In genomic region chr15:92847841-92848240, GRCh38 we compare ENCODE assay signal across 19 cellular contexts. TPM values are rescaled to one million over a fixed set of nuclear protein-coding genes. Genes with fewer than 3 reads are reported as not detected.
DNase-seq lines count a peak whose midpoint lies in the region; ATAC-seq, FAIRE-seq and TF ChIP-seq lines count a peak whose summit lies in the region.
"Had no signal": no experiment of that assay in that cellular context is flagged by ENCODE, and none has a peak within 500 bp of the region (broad histone marks: within the 10 kb centered on the region; RNA-seq: fewer than 3 reads in every experiment).

No MANE protein-coding gene starts in this region.

- no peaks in the 10 kb centered on the region for H3K36me3 ChIP-seq in CD4-positive, alpha-beta memory T cell (ENCODE audit: insufficient read depth, low read length)
- H3K36me3 ChIP-seq in astrocyte (ENCODE audit: insufficient read depth, low read length): no peaks in the 10 kb centered on the region

- no peak for FAIRE-seq in astrocyte (lab: Jason Lieb, UNC)
- FAIRE-seq: A204.1, GM12878 had no signal

- no peaks in the 10 kb centered on the region for H3K9me3 Mint-ChIP-seq in activated CD8-positive, alpha-beta T cell treated with anti-CD3 and anti-CD28 coated beads, Interleukin-2, amount 10 ng/mL, durations not matched to agents 7 days and 5 days (ENCODE audit: insufficient read depth)
- peaks cover 3% of the 10 kb centered on the region for H3K9me3 Mint-ChIP-seq in activated CD8-positive, alpha-beta T cell treated with anti-CD3 and anti-CD28 coated beads for 36 hours
- peaks cover 0 to 3% (median 0%) of the 10 kb centered on the region in 8 donors for H3K9me3 Mint-ChIP-seq in CD4-positive, alpha-beta memory T cell
- peaks cover 2% of the 10 kb centered on the region for H3K9me3 Mint-ChIP-seq in astrocyte (ENCODE audit: unreplicated experiment)
- H3K9me3 Mint-ChIP-seq in nephron: peaks cover 2% of the 10 kb centered on the region
- no peaks in the 10 kb centered on the region for H3K9me3 Mint-ChIP-seq in osteocyte (ENCODE audit: unreplicated experiment)

- H3K27ac Mint-ChIP-seq in activated CD8-positive, alpha-beta T cell treated with anti-CD3 and anti-CD28 coated beads, Interleukin-2, amount 10 ng/mL, durations not matched to agents 7 days and 5 days: peak overlapping the region; percentile 12
- H3K27ac Mint-ChIP-seq in activated CD8-positive, alpha-beta T cell treated with anti-CD3 and anti-CD28 coated beads for 36 hours: no peak overlapping the region
- H3K27ac Mint-ChIP-seq in CD4-positive, alpha-beta memory T cell: peak overlapping the region; percentile 69 to 91 (median 81)
- H3K27ac Mint-ChIP-seq in astrocyte (ENCODE audit: unreplicated experiment) (no peak overlapping the region), nephron (peak overlapping the region in 2 of 3 experiments; percentile 19 to 61), osteocyte (ENCODE audit: unreplicated experiment) (no peak overlapping the region)

- no peak for ATAC-seq in activated CD8-positive, alpha-beta T cell treated with anti-CD3 and anti-CD28 coated beads, Interleukin-2, amount 10 ng/mL, durations not matched to agents 7 days and 5 days
- no peak for ATAC-seq in activated CD8-positive, alpha-beta T cell treated with anti-CD3 and anti-CD28 coated beads for 36 hours
- ATAC-seq: GM12878 had no signal

- H3K36me3 Mint-ChIP-seq in activated CD8-positive, alpha-beta T cell treated with anti-CD3 and anti-CD28 coated beads, Interleukin-2, amount 10 ng/mL, durations not matched to agents 7 days and 5 days (ENCODE audit: low read depth): peaks cover 8% of the 10 kb centered on the region
- peaks cover 5% of the 10 kb centered on the region for H3K36me3 Mint-ChIP-seq in activated CD8-positive, alpha-beta T cell treated with anti-CD3 and anti-CD28 coated beads for 36 hours (ENCODE audit: low read depth)
- no peaks in the 10 kb centered on the region for H3K36me3 Mint-ChIP-seq in CD4-positive, alpha-beta memory T cell
- H3K36me3 Mint-ChIP-seq in astrocyte (ENCODE audit: low read depth, unreplicated experiment) (no peaks in the 10 kb centered on the region), nephron (ENCODE audit: low read depth) (no peaks in the 10 kb centered on the region), osteocyte (ENCODE audit: unreplicated experiment) (no peaks in the 10 kb centered on the region)

- H2AFZ ChIP-seq in astrocyte (ENCODE audit: low read depth, low read length): no peak overlapping the region

- POLR2A ChIA-PET in activated CD8-positive, alpha-beta T cell treated with anti-CD3 and anti-CD28 coated beads, Interleukin-2, amount 10 ng/mL, durations not matched to agents 7 days and 5 days (lab: Charles Lee): interaction anchor here (2.1 to 9.6 kb wide), 4 partner anchors 16 to 39 kb away, joined by 8 to 93 read pairs (median 18); no protein-coding TSS in a partner anchor
- POLR2A ChIA-PET in activated CD8-positive, alpha-beta T cell treated with anti-CD3 and anti-CD28 coated beads for 36 hours (lab: Charles Lee): interaction anchor here (0.6 to 3.6 kb wide), 9 partner anchors 8 to 61 kb away, joined by 3 to 19 read pairs (median 4); no protein-coding TSS in a partner anchor
- POLR2A ChIA-PET in CD4-positive, alpha-beta memory T cell (lab: Charles Lee; ENCODE audit: partially characterized antibody): interaction anchor here (0.9 to 12.9 kb wide), 5 partner anchors 16 to 56 kb away, joined by 3 to 138 read pairs (median 26); partner anchors contain the start of gene CHD2

- peaks cover 67% of the 10 kb centered on the region for H3K4me1 Mint-ChIP-seq in activated CD8-positive, alpha-beta T cell treated with anti-CD3 and anti-CD28 coated beads, Interleukin-2, amount 10 ng/mL, durations not matched to agents 7 days and 5 days (ENCODE audit: low read depth)
- H3K4me1 Mint-ChIP-seq in activated CD8-positive, alpha-beta T cell treated with anti-CD3 and anti-CD28 coated beads for 36 hours (ENCODE audit: low read depth): peaks cover 62% of the 10 kb centered on the region
- H3K4me1 Mint-ChIP-seq in CD4-positive, alpha-beta memory T cell: peaks cover 32 to 69% (median 59%) of the 10 kb centered on the region in 4 donors
- H3K4me1 Mint-ChIP-seq in astrocyte (ENCODE audit: low read depth, unreplicated experiment) (peaks cover 11% of the 10 kb centered on the region), nephron (peaks cover 31% of the 10 kb centered on the region), osteocyte (ENCODE audit: unreplicated experiment) (peaks cover 25% of the 10 kb centered on the region)

- intact Hi-C loops in activated CD8-positive, alpha-beta T cell treated with anti-CD3 and anti-CD28 coated beads for 36 hours (cut with micrococcal nuclease): loop anchor here (2.0 to 5.0 kb wide), 2 partner anchors 15 to 34 kb away; no protein-coding TSS in a partner anchor
- intact Hi-C loops in CD4-positive, alpha-beta memory T cell (cut with micrococcal nuclease): no loop called here

- H3K79me2 ChIP-seq in astrocyte (ENCODE audit: insufficient read depth, low read length): no peaks in the 10 kb centered on the region

- no peaks in the 10 kb centered on the region for H4K20me1 ChIP-seq in astrocyte (ENCODE audit: insufficient read depth, low read length)

- H3K9ac ChIP-seq in astrocyte (ENCODE audit: low read length): no peak overlapping the region

- no peak overlapping the region for H3K27ac ChIP-seq in CD4-positive, alpha-beta memory T cell (ENCODE audit: low read depth, low read length)
- no peak overlapping the region for H3K27ac ChIP-seq in astrocyte (ENCODE audit: low read depth, low read length)

- no peaks in the 10 kb centered on the region for H3K9me3 ChIP-seq in CD4-positive, alpha-beta memory T cell (ENCODE audit: control insufficient read depth in 1 of 2, low read length in 2 of 2)
- H3K9me3 ChIP-seq in astrocyte (ENCODE audit: insufficient read depth, low read depth, low read length): no peaks in the 10 kb centered on the region

- no peak for TF ChIP-seq CTCF in activated CD8-positive, alpha-beta T cell treated with anti-CD3 and anti-CD28 coated beads for 36 hours (IDR thresholded peaks at IDR 0.05)
- no peak for TF ChIP-seq CTCF in astrocyte (IDR thresholded peaks at IDR 0.05; ENCODE audit: insufficient read depth, low read depth, low read length)
- no peak for TF ChIP-seq CTCF in nephron (IDR thresholded peaks at IDR 0.05; ENCODE audit: unreplicated experiment in 3 of 3)
- TF ChIP-seq CTCF in osteocyte (IDR thresholded peaks at IDR 0.05): no peak

- no peak for DNase-seq in activated CD8-positive, alpha-beta T cell treated with anti-CD3 and anti-CD28 coated beads, Interleukin-2, amount 10 ng/mL, durations not matched to agents 7 days and 5 days
- DNase-seq in activated CD8-positive, alpha-beta T cell treated with anti-CD3 and anti-CD28 coated beads for 36 hours: no peak
- no peak for DNase-seq in CD4-positive, alpha-beta memory T cell
- DNase-seq in astrocyte (ENCODE audit: low read depth) (peak; percentile 30), SHP77 treated with DMSO at 0.1 percent for 48 hours (lab: John Stamatoyannopoulos, UW) (no peak), osteocyte (ENCODE audit: extremely low spot score, unreplicated experiment) (no peak)
- no peak for DNase-seq in NK-92 treated with Interleukin-12 subunit alpha and Interleukin-12 subunit beta, amount 100 ng/mL, for 24 hours (lab: John Stamatoyannopoulos, UW)
- DNase-seq: DMS79, H7, Kasumi-1, NCI-H1417, NCI-H1930, NCI-H2171, NCI-H446 treated with DMSO at 0.1 percent for 48 hours, NCI-H774 had no signal

- H3K4me3 ChIP-seq in CD4-positive, alpha-beta memory T cell (ENCODE audit: low read length in 2 of 2): no peak overlapping the region
- H3K4me3 ChIP-seq in astrocyte (ENCODE audit: insufficient read depth, low read depth, low read length): no peak overlapping the region
- H3K4me3 ChIP-seq: GM12878 had no signal

- H3K4me3 Mint-ChIP-seq in activated CD8-positive, alpha-beta T cell treated with anti-CD3 and anti-CD28 coated beads, Interleukin-2, amount 10 ng/mL, durations not matched to agents 7 days and 5 days: no peak overlapping the region
- H3K4me3 Mint-ChIP-seq in activated CD8-positive, alpha-beta T cell treated with anti-CD3 and anti-CD28 coated beads for 36 hours: no peak overlapping the region
- peak overlapping the region in 3 of 8 donors; percentile 40 to 44 (median 43) for H3K4me3 Mint-ChIP-seq in CD4-positive, alpha-beta memory T cell
- H3K4me3 Mint-ChIP-seq in astrocyte (ENCODE audit: unreplicated experiment) (no peak overlapping the region), nephron (no peak overlapping the region), osteocyte (ENCODE audit: unreplicated experiment) (no peak overlapping the region)
- H3K4me3 Mint-ChIP-seq: CD14-positive monocyte had no signal

- H3K27me3 Mint-ChIP-seq in activated CD8-positive, alpha-beta T cell treated with anti-CD3 and anti-CD28 coated beads, Interleukin-2, amount 10 ng/mL, durations not matched to agents 7 days and 5 days (ENCODE audit: low read depth): no peaks in the 10 kb centered on the region
- H3K27me3 Mint-ChIP-seq in activated CD8-positive, alpha-beta T cell treated with anti-CD3 and anti-CD28 coated beads for 36 hours: no peaks in the 10 kb centered on the region
- H3K27me3 Mint-ChIP-seq in CD4-positive, alpha-beta memory T cell: no peaks in the 10 kb centered on the region
- no peaks in the 10 kb centered on the region for H3K27me3 Mint-ChIP-seq in astrocyte (ENCODE audit: low read depth, unreplicated experiment)
- H3K27me3 Mint-ChIP-seq in nephron (ENCODE audit: low read depth): no peaks in the 10 kb centered on the region
- no peaks in the 10 kb centered on the region for H3K27me3 Mint-ChIP-seq in osteocyte (ENCODE audit: unreplicated experiment)

- H3K4me1 ChIP-seq in CD4-positive, alpha-beta memory T cell (ENCODE audit: insufficient read depth, low read length): peaks cover 73% of the 10 kb centered on the region
- peaks cover 14% of the 10 kb centered on the region for H3K4me1 ChIP-seq in astrocyte (ENCODE audit: insufficient read depth, low read length)

- CTCF ChIA-PET in activated CD8-positive, alpha-beta T cell treated with anti-CD3 and anti-CD28 coated beads, Interleukin-2, amount 10 ng/mL, durations not matched to agents 7 days and 5 days (lab: Charles Lee): interaction anchor here (1.2 kb wide), 1 partner anchor 39 kb away, joined by 3 read pairs; no protein-coding TSS in a partner anchor
- CTCF ChIA-PET in activated CD8-positive, alpha-beta T cell treated with anti-CD3 and anti-CD28 coated beads for 36 hours (lab: Charles Lee): interaction anchor here (0.8 to 1.7 kb wide), 2 partner anchors 15 to 68 kb away, joined by 3 to 5 read pairs; no protein-coding TSS in a partner anchor
- CTCF ChIA-PET in CD4-positive, alpha-beta memory T cell (lab: Charles Lee; ENCODE audit: partially characterized antibody): interaction anchor here (1.0 to 1.6 kb wide), 2 partner anchors 12 to 34 kb away, joined by 3 to 4 read pairs; no protein-coding TSS in a partner anchor

- H3K4me2 ChIP-seq in astrocyte (ENCODE audit: low read length): no peak overlapping the region

- H3K27me3 ChIP-seq in CD4-positive, alpha-beta memory T cell (ENCODE audit: insufficient read depth, low read length): no peaks in the 10 kb centered on the region
- no peaks in the 10 kb centered on the region for H3K27me3 ChIP-seq in astrocyte (ENCODE audit: insufficient read depth, low read length)

RNA-seq across cellular contexts. Expression of gene CHD2, which starts 52.3 kb away (rescaled TPM):
- 100 to 1,000 TPM; 137 to 144 TPM for total RNA-seq in activated CD8-positive, alpha-beta T cell treated with anti-CD3 and anti-CD28 coated beads, Interleukin-2, amount 10 ng/mL, durations not matched to agents 7 days and 5 days
- 100 to 1,000 TPM; 124 to 138 TPM for total RNA-seq in activated CD8-positive, alpha-beta T cell treated with anti-CD3 and anti-CD28 coated beads for 36 hours
- total RNA-seq in CD4-positive, alpha-beta memory T cell: 100 to 1,000 TPM; 340 to 351 TPM
- 100 to 1,000 TPM in 1 of 2 donors, 10 to 100 TPM in 1; 28.4 to 108 TPM for polyA plus RNA-seq in CD4-positive, alpha-beta memory T cell
- 90.0 and 105 TPM in 2 replicates for total RNA-seq in astrocyte
- 89.9 and 102 TPM in 2 replicates for total RNA-seq in osteocyte

Comparison
In these comparisons a context has a peak if more than half of its experiments do, and no peak if none do; other contexts are left out.
1. H3K27ac Mint-ChIP-seq: peak in activated CD8-positive, alpha-beta T cell treated with anti-CD3 and anti-CD28 coated beads, Interleukin-2, amount 10 ng/mL, durations not matched to agents 7 days and 5 days (single experiment), CD4-positive, alpha-beta memory T cell (7 of 7) and nephron (2 of 3); none in activated CD8-positive, alpha-beta T cell treated with anti-CD3 and anti-CD28 coated beads for 36 hours (single experiment), astrocyte (single experiment) and osteocyte (single experiment).